In the genomic region with DNA sequence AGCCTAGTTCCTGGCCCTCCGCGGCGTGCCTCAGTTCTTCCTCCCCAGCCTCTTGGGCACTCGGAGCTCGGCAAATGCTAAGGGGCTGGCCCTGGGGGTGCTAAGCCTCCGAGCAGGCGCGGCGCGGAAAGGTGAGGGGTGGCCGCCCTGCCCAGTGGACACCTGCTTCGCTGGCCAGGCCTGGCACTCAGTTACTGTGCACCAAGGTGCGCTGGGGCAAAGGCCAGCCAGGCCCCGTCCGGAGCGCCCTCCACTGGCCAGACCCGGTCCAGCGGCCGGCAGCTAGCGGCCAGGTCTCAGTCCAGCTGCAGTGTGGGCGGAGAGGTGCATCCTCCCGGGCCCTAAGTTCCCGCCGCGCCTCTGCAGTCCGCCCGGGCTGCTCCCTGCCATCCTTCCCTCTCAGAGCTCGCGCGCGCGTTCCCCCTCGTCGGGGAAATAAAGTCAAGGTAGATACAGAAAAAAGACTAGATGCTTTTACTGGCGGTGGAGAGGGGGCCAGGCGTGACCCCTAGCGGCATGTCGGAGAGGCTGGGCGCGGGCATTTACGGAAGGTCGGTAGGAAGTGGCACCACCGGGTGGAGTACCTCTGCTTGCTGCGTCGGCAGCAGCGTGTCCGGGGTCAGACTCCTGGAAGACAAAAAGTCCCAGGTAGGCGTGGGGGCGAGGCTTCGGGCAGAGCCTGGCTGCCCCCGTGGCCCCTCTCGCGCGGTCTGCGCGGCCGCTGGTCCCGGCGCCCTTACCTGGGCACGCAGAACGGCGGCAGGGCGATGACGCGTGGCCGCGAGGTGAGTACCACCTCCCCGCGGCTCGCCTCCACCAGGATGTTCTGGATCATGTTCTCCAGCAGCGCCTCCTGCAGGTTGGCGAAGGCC, we compare ENCODE assay signal across 8 cellular contexts. TPM values are rescaled to one million over a fixed set of nuclear protein-coding genes. Genes with fewer than 3 reads are reported as not detected.
DNase-seq lines count a peak whose midpoint lies in the region; ATAC-seq and TF ChIP-seq lines count a peak whose summit lies in the region.

No MANE protein-coding gene starts in this region.

- H3K27ac ChIP-seq in osteoblast (ENCODE audit: low read depth, low read length) (no peak overlapping the region), tibial artery (no peak overlapping the region)

- no peak overlapping the region for H2AFZ ChIP-seq in osteoblast (ENCODE audit: low read length)

- H3K27me3 ChIP-seq in osteoblast (ENCODE audit: insufficient read depth, low read length): peaks cover 65% of the 10 kb centered on the region
- H3K27me3 ChIP-seq in tibial artery: peaks cover 15 to 95% of the 10 kb centered on the region in 2 donors

- no peak overlapping the region for H3K4me2 ChIP-seq in osteoblast (ENCODE audit: insufficient read depth, low read length)

- H3K79me2 ChIP-seq in osteoblast (ENCODE audit: insufficient read depth, low read length): no peaks in the 10 kb centered on the region

- H3K4me1 ChIP-seq in osteoblast (ENCODE audit: insufficient read depth, low read length) (no peaks in the 10 kb centered on the region), tibial artery (peaks cover 6 to 24% (median 22%) of the 10 kb centered on the region in 4 donors)

- peak; percentile 24 for TF ChIP-seq CTCF in osteoblast (IDR thresholded peaks at IDR 0.05; ENCODE audit: extremely low read depth, low read depth, low read length)
- TF ChIP-seq CTCF in tibial artery (IDR thresholded peaks at IDR 0.05): peak in 1 of 2 experiments; percentile 24

- ATAC-seq in esophagus mucosa (peak; percentile 33), HG03095 (IDR thresholded peaks at IDR 0.05; ENCODE audit: unreplicated experiment) (no peak)

- no peaks in the 10 kb centered on the region for H3K36me3 ChIP-seq in osteoblast (ENCODE audit: insufficient read depth, low read length)
- H3K36me3 ChIP-seq in tibial artery: no peaks in the 10 kb centered on the region

- H3K9me3 ChIP-seq in osteoblast (ENCODE audit: low read depth, low read length) (no peaks in the 10 kb centered on the region), tibial artery (no peaks in the 10 kb centered on the region)

- H3K4me3 ChIP-seq in osteoblast (ENCODE audit: insufficient read depth, low read length): no peak overlapping the region
- H3K4me3 ChIP-seq in tibial artery: peak overlapping the region in 1 of 2 donors; percentile 5

- H4K20me1 ChIP-seq in osteoblast (ENCODE audit: insufficient read depth, low read length): no peaks in the 10 kb centered on the region

- DNase-seq in Daoy (ENCODE audit: low read depth) (peak; percentile 64), NCI-H1694 (lab: John Stamatoyannopoulos, UW) (peak; percentile 68), osteoblast (ENCODE audit: insufficient read length, low spot score, missing footprints) (peak; percentile 91), tibial artery (no peak), NCI-H446 treated with DMSO at 0.1 percent for 48 hours (lab: John Stamatoyannopoulos, UW) (no peak)
- DNase-seq in activated CD4-positive, alpha-beta T cell treated with anti-CD3 and anti-CD28 coated beads, Interleukin-2, amount 50 U/mL, for 48 hours: peak; percentile 70 to 75

- intact Hi-C loops in tibial artery (cut with DNase I; ENCODE audit: low total_unique reads): no loop called here

RNA-seq across cellular contexts. Expression of a gene that starts 9.4 kb away (rescaled TPM):
- 2.2 and 4.3 TPM in 2 replicates for total RNA-seq in Daoy (2014; rRNA removed; shearing (Covaris generic))
- total RNA-seq in esophagus mucosa: not detected
- total RNA-seq in osteoblast: not detected in 2 replicates

RNA-seq across cellular contexts. Expression of a gene that starts 17.6 kb away (rescaled TPM):
- 0.34 TPM in 1 of 2 replicates, not detected in the other for total RNA-seq in Daoy (2014; rRNA removed; shearing (Covaris generic))
- total RNA-seq in esophagus mucosa (not detected), osteoblast (not detected in 2 replicates)

RNA-seq across cellular contexts. Expression of a gene that starts 38.7 kb away (rescaled TPM):
- total RNA-seq in Daoy (2014; rRNA removed; shearing (Covaris generic)): 0.11 TPM in 1 of 2 replicates, not detected in the other
- total RNA-seq in esophagus mucosa (not detected), osteoblast (not detected in 2 replicates)

RNA-seq across cellular contexts. Expression of a gene that starts 43.2 kb away (rescaled TPM):
- 0.06 TPM in 1 of 2 replicates, not detected in the other for total RNA-seq in Daoy (2014; rRNA removed; shearing (Covaris generic))
- total RNA-seq in esophagus mucosa (not detected), osteoblast (not detected in 2 replicates)

RNA-seq across cellular contexts. Expression of a gene that starts 58.1 kb away (rescaled TPM):
- not detected in 2 replicates for total RNA-seq in Daoy (2014; rRNA removed; shearing (Covaris generic))
- total RNA-seq in esophagus mucosa (0.08 TPM), osteoblast (under 0.01 and 0.29 TPM in 2 replicates)

Comparison
In these comparisons a context has a peak if more than half of its experiments do, and no peak if none do; other contexts are left out.
1. DNase-seq: peak in Daoy (single experiment), NCI-H1694 (single experiment), activated CD4-positive, alpha-beta T cell treated with anti-CD3 and anti-CD28 coated beads, Interleukin-2, amount 50 U/mL, for 48 hours (2 of 2) and osteoblast (single experiment); none in tibial artery (0 of 2) and NCI-H446 treated with DMSO at 0.1 percent for 48 hours (single experiment).